Comparison of ENCODE assay signal across 8 cellular contexts in genomic region chr14:105301103-105301914, GRCh38.
DNase-seq lines count a peak whose midpoint lies in the region; ATAC-seq and TF ChIP-seq lines count a peak whose summit lies in the region.

No MANE protein-coding gene starts in this region.

- TF ChIP-seq CTCF in GM20000 (IDR thresholded peaks at IDR 0.05; ENCODE audit: extremely low read depth, missing control alignments): no peak

- H3K9me3 Mint-ChIP-seq in memory B cell: no peaks in the 10 kb centered on the region

- H3K27me3 Mint-ChIP-seq in memory B cell: no peaks in the 10 kb centered on the region

- H3K27me3 ChIP-seq in effector memory CD4-positive, alpha-beta T cell (replicated peaks; ENCODE audit: control insufficient read depth, insufficient read depth, low read length, poor library complexity, severe bottlenecking): no peaks in the 10 kb centered on the region

- H3K36me3 Mint-ChIP-seq in memory B cell: no peaks in the 10 kb centered on the region

- H3K27ac ChIP-seq in effector memory CD4-positive, alpha-beta T cell (ENCODE audit: insufficient read depth, low read length, poor library complexity, severe bottlenecking): peak overlapping the region; percentile 85

- H3K4me1 ChIP-seq in effector memory CD4-positive, alpha-beta T cell (ENCODE audit: control insufficient read depth, insufficient read depth, low read length, poor library complexity, severe bottlenecking): peaks cover 14% of the 10 kb centered on the region

- no peaks in the 10 kb centered on the region for H3K9me3 ChIP-seq in effector memory CD4-positive, alpha-beta T cell (ENCODE audit: control insufficient read depth, low read length)

- H3K4me1 Mint-ChIP-seq in memory B cell: peaks cover 20% of the 10 kb centered on the region

- DNase-seq in COLO668 (lab: John Stamatoyannopoulos, UW; ENCODE audit: unreplicated experiment): peak; percentile 99
- peak; percentile 100 for DNase-seq in GM20000 (ENCODE audit: low spot score)
- DNase-seq in HS-5 (ENCODE audit: low read depth): peak; percentile 58
- DNase-seq in NOMO-1 (lab: John Stamatoyannopoulos, UW; ENCODE audit: unreplicated experiment in 2 of 2): peak; percentile 95 to 96
- peak; percentile 99 for DNase-seq in activated CD8-positive, alpha-beta memory T cell treated with anti-CD3 and anti-CD28 coated beads for 48 hours (ENCODE audit: low read depth in 2 of 3, low spot score in 2 of 3)
- DNase-seq in effector memory CD4-positive, alpha-beta T cell: peak; percentile 95 to 98 (median 97)
- peak; percentile 97 to 98 for DNase-seq in memory B cell (ENCODE audit: low spot score in 2 of 2)
- DNase-seq in stimulated activated CD4-positive, alpha-beta T cell treated with anti-CD3 and anti-CD28 coated beads, TNF-alpha, amount 100 ng/mL, for 48 hours (ENCODE audit: low read depth in 3 of 3): peak; percentile 97 to 100 (median 99)

- H3K36me3 ChIP-seq in effector memory CD4-positive, alpha-beta T cell (ENCODE audit: control insufficient read depth, insufficient read depth, low read length): no peaks in the 10 kb centered on the region

- peak overlapping the region; percentile 64 for H3K4me3 ChIP-seq in effector memory CD4-positive, alpha-beta T cell (ENCODE audit: insufficient read depth, low read depth, low read length, poor library complexity, severe bottlenecking)

- H3K4me3 Mint-ChIP-seq in memory B cell: peak overlapping the region; percentile 94

- peak; percentile 75 for ATAC-seq in memory B cell (ENCODE audit: low read depth)

- H3K27ac Mint-ChIP-seq in memory B cell: peak overlapping the region; percentile 89

Comparison
In these comparisons a context has a peak if more than half of its experiments do, and no peak if none do; other contexts are left out.
1. Peak in every context shown above with its lines: DNase-seq, ATAC-seq, H3K4me3 ChIP-seq and H3K27ac ChIP-seq.